In genomic region chr3:4474683-4475490, GRCh38 we compare ENCODE assay signal across 1 cellular context.
TF ChIP-seq lines count a peak whose summit lies in the region.

No MANE protein-coding gene starts in this region.

TF ChIP-seq in HEK293, 187 proteins besides CTCF, POLR2A, EP300 and RAD21 (continued from another document and continues in another):
- TF ChIP-seq ZNF785 (tag by site-specific recombination; IDR thresholded peaks at IDR 0.05) (no peak), ZNF324 (tag by site-specific recombination; IDR thresholded peaks at IDR 0.05) (peak; percentile 78; the same call in 1 of the 2 replicates), ZNF280C (tag by site-specific recombination; IDR thresholded peaks at IDR 0.05) (no peak), MZF1 (tag by site-specific recombination; IDR thresholded peaks at IDR 0.05; ENCODE audit: borderline replicate concordance) (0 out of 2 replicates have a peak, but pooled peaks have one; percentile 39), ZFP69B (tag by site-specific recombination; IDR thresholded peaks at IDR 0.05) (peak; percentile 42; the same call in 1 of the 2 replicates), PRDM2 (tag by site-specific recombination; IDR thresholded peaks at IDR 0.05; ENCODE audit: borderline replicate concordance) (no peak), ZNF704 (tag by site-specific recombination; IDR thresholded peaks at IDR 0.05) (no peak), ZBTB48 (tag by site-specific recombination; IDR thresholded peaks at IDR 0.05) (peak; percentile 56; the same call in 1 of the 2 replicates), ZBTB6 (tag by site-specific recombination; IDR thresholded peaks at IDR 0.05) (no peak), ZNF335 (tag by site-specific recombination; conservative IDR thresholded peaks at IDR 0.05) (peak; percentile 99), MYNN (tag by site-specific recombination; IDR thresholded peaks at IDR 0.05; ENCODE audit: borderline replicate concordance) (no peak), ZNF266 (tag by site-specific recombination; IDR thresholded peaks at IDR 0.05; ENCODE audit: low read depth) (peak; percentile 78; the same call in 1 of the 2 replicates), ZNF148 (tag by site-specific recombination; IDR thresholded peaks at IDR 0.05; ENCODE audit: borderline replicate concordance) (no peak), ZNF843 (tag by site-specific recombination; IDR thresholded peaks at IDR 0.05) (0 out of 2 replicates have a peak, but pooled peaks have one; percentile 31), ZNF513 (tag by site-specific recombination; IDR thresholded peaks at IDR 0.05) (peak; percentile 46; the same call in 1 of the 2 replicates), KLF8 (tag by site-specific recombination; IDR thresholded peaks at IDR 0.05) (0 out of 2 replicates have a peak, but pooled peaks have one; percentile 27), ZBTB20 (tag by site-specific recombination; IDR thresholded peaks at IDR 0.05) (peak; percentile 42; the same call in 1 of the 2 replicates), ZNF600 (tag by site-specific recombination; IDR thresholded peaks at IDR 0.05) (peak; percentile 60), ZNF24 (tag by site-specific recombination; IDR thresholded peaks at IDR 0.05) (peak; percentile 67; the same call in 1 of the 2 replicates), ZNF747 (tag by site-specific recombination; IDR thresholded peaks at IDR 0.05) (no peak), ZIC2 (tag by site-specific recombination; IDR thresholded peaks at IDR 0.05) (peak; percentile 60), ZBTB1 (tag by site-specific recombination; IDR thresholded peaks at IDR 0.05) (no peak), ZNF239 (tag by site-specific recombination; IDR thresholded peaks at IDR 0.05) (no peak), ZNF510 (tag by site-specific recombination; IDR thresholded peaks at IDR 0.05; ENCODE audit: insufficient replicate concordance) (no peak), OSR2 (tag by site-specific recombination; IDR thresholded peaks at IDR 0.05) (peak; percentile 93), YY2 (tag by site-specific recombination; IDR thresholded peaks at IDR 0.05) (0 out of 2 replicates have a peak, but pooled peaks have one; percentile 43), PATZ1 (tag by site-specific recombination; IDR thresholded peaks at IDR 0.05) (0 out of 2 replicates have a peak, but pooled peaks have one; percentile 31), SCRT2 (tag by site-specific recombination; IDR thresholded peaks at IDR 0.05) (peak; percentile 51; the same call in 1 of the 2 replicates), KLF9 (tag by site-specific recombination; IDR thresholded peaks at IDR 0.05; ENCODE audit: low read depth) (no peak), ELK4 (IDR thresholded peaks at IDR 0.05; ENCODE audit: borderline replicate concordance, low read depth, low read length) (no peak), PRDM10 (tag by site-specific recombination; IDR thresholded peaks at IDR 0.05) (peak; percentile 67)
